9 cellular contexts compared by ENCODE assay signal in genomic region chr10:86261933-86262665, GRCh38.
DNase-seq lines count a peak whose midpoint lies in the region; ATAC-seq, FAIRE-seq and TF ChIP-seq lines count a peak whose summit lies in the region.
"Had no signal": no experiment of that assay in that cellular context is flagged by ENCODE, and none has a peak within 500 bp of the region (broad histone marks: within the 10 kb centered on the region; RNA-seq: fewer than 3 reads in every experiment).

No MANE protein-coding gene starts in this region.

- no peaks in the 10 kb centered on the region for H3F3A ChIP-seq in smooth muscle cell (ENCODE audit: low read depth)

- no peaks in the 10 kb centered on the region for H3K4me1 ChIP-seq in smooth muscle cell (ENCODE audit: low read depth)

- H2AFZ ChIP-seq in smooth muscle cell (ENCODE audit: low read depth) = no peak overlapping the region

- 78% methylated on average over 14 of the region's 14 CpGs for WGBS in smooth muscle cell (ENCODE audit: low lambda C conversion rate)

- CTCF ChIA-PET in HEK293T (lab: Yijun Ruan, JAX) = interaction anchor here (0.8 kb wide), 1 partner anchor 87 kb away, joined by 3 read pairs; no protein-coding TSS in a partner anchor

- no peaks in the 10 kb centered on the region for H3K79me2 ChIP-seq in smooth muscle cell (ENCODE audit: low read depth)

- no peak for ATAC-seq in Right ventricle myocardium inferior
- peak; percentile 80 for ATAC-seq in esophagus mucosa
- no peak for ATAC-seq in GM21367 (IDR thresholded peaks at IDR 0.05; ENCODE audit: unreplicated experiment)
- ATAC-seq: naive thymus-derived CD4-positive, alpha-beta T cell had no signal

- TF ChIP-seq CTCF in smooth muscle cell (IDR thresholded peaks at IDR 0.05; ENCODE audit: borderline replicate concordance, insufficient read depth, poor library complexity, severe bottlenecking) = no peak

- H3K9ac ChIP-seq in smooth muscle cell (ENCODE audit: low read depth) = no peak overlapping the region

- no peak for FAIRE-seq in HTR-8/SVneo (lab: Jason Lieb, UNC)

- no peaks in the 10 kb centered on the region for H3K9me3 ChIP-seq in smooth muscle cell (replicated peaks; ENCODE audit: low read depth)

- H3K27ac ChIP-seq in smooth muscle cell (ENCODE audit: low read depth) = no peak overlapping the region

- DNase-seq in cardiac septum (ENCODE audit: low spot score) (peak; percentile 60), Right ventricle myocardium inferior (ENCODE audit: missing footprints) (no peak), HEK293T (ENCODE audit: extremely low spot score) (peak; percentile 34), NCI-H526 treated with DMSO at 0.1 percent for 48 hours (lab: John Stamatoyannopoulos, UW) (peak; percentile 2), smooth muscle cell (lab: John Stamatoyannopoulos, UW; ENCODE audit: unreplicated experiment) (no peak), HTR-8/SVneo (ENCODE audit: insufficient read length, low spot score) (no peak)

- H3K4me2 ChIP-seq in smooth muscle cell = peak overlapping the region; percentile 19

- POLR2A ChIA-PET in HEK293T (lab: Yijun Ruan, JAX) = no interaction called here

- H4K20me1 ChIP-seq in smooth muscle cell (ENCODE audit: low read depth) = peaks cover 8% of the 10 kb centered on the region

- H3K27me3 ChIP-seq in smooth muscle cell (ENCODE audit: low read depth) = no peaks in the 10 kb centered on the region

- H3K4me3 ChIP-seq in smooth muscle cell = no peak overlapping the region

- no peaks in the 10 kb centered on the region for H3K36me3 ChIP-seq in smooth muscle cell (ENCODE audit: low read depth)

- intact Hi-C loops in cardiac septum (cut with DNase I) = no loop called here
- intact Hi-C loops in Right ventricle myocardium inferior (cut with DNase I) = no loop called here

TF ChIP-seq in HEK293T, 16 proteins besides CTCF, POLR2A, EP300 and RAD21:
- TF ChIP-seq CTBP1 (IDR thresholded peaks at IDR 0.05; ENCODE audit: borderline replicate concordance) (no peak), TARDBP (IDR thresholded peaks at IDR 0.05) (no peak), FOXA1 (IDR thresholded peaks at IDR 0.05) (no peak), ZNF384 (IDR thresholded peaks at IDR 0.05) (no peak), SUZ12 (IDR thresholded peaks at IDR 0.05) (no peak), L3MBTL2 (conservative IDR thresholded peaks at IDR 0.05) (no peak), BHLHE40 (IDR thresholded peaks at IDR 0.05; ENCODE audit: borderline replicate concordance) (no peak), NFRKB (IDR thresholded peaks at IDR 0.05) (no peak), PKNOX1 (IDR thresholded peaks at IDR 0.05) (no peak), SP1 (IDR thresholded peaks at IDR 0.05) (no peak), LEF1 (IDR thresholded peaks at IDR 0.05; ENCODE audit: borderline replicate concordance) (no peak), FOXK2 (IDR thresholded peaks at IDR 0.05) (no peak), FOXM1 (IDR thresholded peaks at IDR 0.05; ENCODE audit: borderline replicate concordance) (no peak), ELF4 (IDR thresholded peaks at IDR 0.05) (no peak), HDGF (IDR thresholded peaks at IDR 0.05; ENCODE audit: borderline replicate concordance) (no peak), ARNT (IDR thresholded peaks at IDR 0.05) (no peak)

Comparison
In these comparisons a context has a peak if more than half of its experiments do, and no peak if none do; other contexts are left out.
1. DNase-seq: peak in cardiac septum (single experiment), HEK293T (single experiment) and NCI-H526 treated with DMSO at 0.1 percent for 48 hours (single experiment); none in Right ventricle myocardium inferior (single experiment), smooth muscle cell (single experiment) and HTR-8/SVneo (single experiment).